ENCODE assay signal across 25 cellular contexts in genomic region chr3:14864131-14864530, GRCh38. TPM values are rescaled to one million over a fixed set of nuclear protein-coding genes. Genes with fewer than 3 reads are reported as not detected.
"Had no signal": no experiment of that assay in that cellular context is flagged by ENCODE, and none has a peak within 500 bp of the region (broad histone marks: within the 10 kb centered on the region; RNA-seq: fewer than 3 reads in every experiment).

No MANE protein-coding gene starts in this region.

- H3K4me3 ChIP-seq: ascending aorta, body of pancreas, MG63, Peyer's patch, SJSA1 had no signal

- ATAC-seq: activated CD8-positive, alpha-beta T cell treated with anti-CD3 and anti-CD28 coated beads, Interleukin-2, amount 10 ng/mL, durations not matched to agents 7 days and 5 days; body of pancreas had no signal

- H3K27ac ChIP-seq: ascending aorta, body of pancreas, Peyer's patch, SJSA1 had no signal

- H3K4me3 Mint-ChIP-seq: activated CD8-positive, alpha-beta T cell treated with anti-CD3 and anti-CD28 coated beads, Interleukin-2, amount 10 ng/mL, durations not matched to agents 7 days and 5 days; T-helper 1 cell treated with Interleukin-12 subunit alpha and Interleukin-12 subunit beta and Interleukin-4 antibody, amounts not matched to agents 30 μg/mL and 1 μg/mL, for 36 hours had no signal

- H3K4me1 ChIP-seq: ascending aorta, body of pancreas, Peyer's patch, SJSA1 had no signal

- H3K9me3 Mint-ChIP-seq: T-helper 1 cell treated with Interleukin-12 subunit alpha and Interleukin-12 subunit beta and Interleukin-4 antibody, amounts not matched to agents 30 μg/mL and 1 μg/mL, for 36 hours had no signal

- H3K9me3 ChIP-seq: ascending aorta, body of pancreas, MG63, Peyer's patch, SJSA1 had no signal

- H3K36me3 ChIP-seq: ascending aorta, MG63, Peyer's patch, SJSA1 had no signal

- H3K27ac Mint-ChIP-seq: activated CD8-positive, alpha-beta T cell treated with anti-CD3 and anti-CD28 coated beads, Interleukin-2, amount 10 ng/mL, durations not matched to agents 7 days and 5 days; T-helper 1 cell treated with Interleukin-12 subunit alpha and Interleukin-12 subunit beta and Interleukin-4 antibody, amounts not matched to agents 30 μg/mL and 1 μg/mL, for 36 hours had no signal

- DNase-seq: activated CD4-positive, alpha-beta T cell treated with anti-CD3 and anti-CD28 coated beads for 48 hours; activated CD4-positive, alpha-beta T cell treated with anti-CD3 and anti-CD28 coated beads, Interleukin-2, amount 50 U/mL, for 4 hours; activated CD4-positive, CD25-positive, alpha-beta regulatory T cell treated with anti-CD3 and anti-CD28 coated beads, Interleukin-2, amount 50 U/mL, for 72 hours; activated CD8-positive, alpha-beta memory T cell treated with anti-CD3 and anti-CD28 coated beads, Interleukin-2, amount 50 U/mL, for 48 hours; activated CD8-positive, alpha-beta T cell treated with anti-CD3 and anti-CD28 coated beads, Interleukin-2, amount 10 ng/mL, durations not matched to agents 7 days and 5 days; activated naive CD4-positive, alpha-beta T cell treated with anti-CD3 and anti-CD28 coated beads, Interleukin-2, amount 50 U/mL, for 16 hours; activated T-cell treated with anti-CD3 and anti-CD28 coated beads, Interleukin-2, amount 50 U/mL, for 1 hour; amniotic stem cell; body of pancreas; central memory CD4-positive, alpha-beta T cell; MG63; MV-4-11; NCI-H1092 treated with DMSO at 0.1 percent for 48 hours; NCI-H1417 treated with DMSO at 0.1 percent for 48 hours; NCI-H1694; NCI-H2029; NCI-H2107; NCI-H510A treated with DMSO at 0.1 percent for 48 hours; NCI-H69; Peyer's patch; SHP77 had no signal

- H3K27me3 ChIP-seq: ascending aorta, body of pancreas, MG63, Peyer's patch, SJSA1 had no signal

RNA-seq across cellular contexts. Expression of gene FGD5, which starts 45.4 kb away (rescaled TPM):
- total RNA-seq: bronchial epithelial cell, SJSA1 had no signal
